Comparison of ENCODE assay signal across 25 cellular contexts in the genomic region with DNA sequence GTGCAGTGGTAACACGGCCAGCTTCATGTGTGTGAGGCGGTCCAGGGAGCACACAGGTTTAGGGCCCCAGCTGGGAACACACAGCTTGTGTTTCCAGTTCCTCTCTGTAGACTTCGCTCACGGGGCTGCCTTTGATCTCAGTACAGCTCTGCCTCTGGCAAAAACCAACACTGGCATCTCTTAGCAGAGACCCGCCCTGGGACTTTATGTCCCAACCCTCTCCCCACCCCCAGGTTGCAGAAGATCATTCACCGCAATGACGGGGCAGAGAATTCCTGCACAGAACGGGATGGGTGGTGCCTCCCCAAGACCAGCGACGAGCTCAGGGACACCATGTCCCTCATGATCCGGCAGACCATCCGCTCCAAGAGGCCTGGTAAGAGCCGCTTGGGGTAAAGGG. TPM values are rescaled to one million over a fixed set of nuclear protein-coding genes. Genes with fewer than 3 reads are reported as not detected.
DNase-seq lines count a peak whose midpoint lies in the region; ATAC-seq and TF ChIP-seq lines count a peak whose summit lies in the region.
"Had no signal": no experiment of that assay in that cellular context is flagged by ENCODE, and none has a peak within 500 bp of the region (broad histone marks: within the 10 kb centered on the region; RNA-seq: fewer than 3 reads in every experiment).

No MANE protein-coding gene starts in this region.

- DNase-seq in left ventricle myocardium inferior (no peak), right cardiac atrium (no peak), type B pancreatic cell (ENCODE audit: extremely low spot score, unreplicated experiment) (no peak), PC-3 (no peak), neural progenitor cell (ENCODE audit: low spot score) (no peak), Ammon's horn (ENCODE audit: low spot score) (no peak)
- peak; percentile 51 for DNase-seq in Jurkat, Clone E6-1 (ENCODE audit: low read depth, low spot score)
- DNase-seq: activated CD4-positive, alpha-beta T cell treated with anti-CD3 and anti-CD28 coated beads for 4 hours; DMS79 treated with DMSO at 0.1 percent for 48 hours; effector CD4-positive, alpha-beta T cell; islet precursor cell; lower lobe of right lung; NCI-H1048; NCI-H187 treated with DMSO at 0.1 percent for 48 hours; NCI-H69; occipital lobe; spleen; stimulated activated CD4-positive, alpha-beta T cell treated with anti-CD3 and anti-CD28 coated beads, Interleukin-4, amount 100 ng/mL, for 24 hours; tibial artery had no signal

- H3K4me3 ChIP-seq in left ventricle myocardium inferior (no peak overlapping the region), right cardiac atrium (ENCODE audit: low read length) (no peak overlapping the region), PC-3 (ENCODE audit: low read length) (no peak overlapping the region), neural progenitor cell (no peak overlapping the region)
- H3K4me3 ChIP-seq in Jurkat, Clone E6-1 (ENCODE audit: low read length): no peak overlapping the region
- H3K4me3 ChIP-seq: gastroesophageal sphincter, GM12878, lower lobe of right lung, spleen, tibial artery had no signal

- H3K36me3 ChIP-seq in left ventricle myocardium inferior: peaks cover 61% of the 10 kb centered on the region
- H3K36me3 ChIP-seq in PC-3 (ENCODE audit: low read depth, low read length): peaks cover 3% of the 10 kb centered on the region; the same call in 1 of the 2 replicates
- H3K36me3 ChIP-seq in neural progenitor cell: no peaks in the 10 kb centered on the region

- no peak overlapping the region for H2AFZ ChIP-seq in PC-3 (ENCODE audit: low read length)
- no peak overlapping the region for H2AFZ ChIP-seq in neural progenitor cell (replicated peaks)

- H4K20me1 ChIP-seq in PC-3 (ENCODE audit: low read length): no peaks in the 10 kb centered on the region
- H4K20me1 ChIP-seq in neural progenitor cell (ENCODE audit: low read depth): no peaks in the 10 kb centered on the region

- H3K79me2 ChIP-seq in PC-3 (ENCODE audit: low read length): no peaks in the 10 kb centered on the region
- no peaks in the 10 kb centered on the region for H3K79me2 ChIP-seq in neural progenitor cell (ENCODE audit: low read depth)

- H3K27me3 ChIP-seq in left ventricle myocardium inferior (ENCODE audit: low read depth) (no peaks in the 10 kb centered on the region), right cardiac atrium (ENCODE audit: control insufficient read depth, insufficient read depth) (no peaks in the 10 kb centered on the region), PC-3 (ENCODE audit: low read length) (no peaks in the 10 kb centered on the region), neural progenitor cell (no peaks in the 10 kb centered on the region)
- H3K27me3 ChIP-seq: gastroesophageal sphincter, spleen, tibial artery had no signal

- H3K4me2 ChIP-seq in PC-3 (ENCODE audit: low read length): no peak overlapping the region
- no peak overlapping the region for H3K4me2 ChIP-seq in neural progenitor cell
- H3K4me2 ChIP-seq: KMS-11 had no signal

- H3K27me3 Mint-ChIP-seq in type B pancreatic cell (no peaks in the 10 kb centered on the region), neural progenitor cell (ENCODE audit: insufficient read depth, low read depth) (peaks cover 4% of the 10 kb centered on the region)

- WGBS in right cardiac atrium: 91% methylated on average over 13 of the region's 13 CpGs

- ATAC-seq in right cardiac atrium (no peak), esophagus mucosa (peak; percentile 76), PC-3 (no peak)
- ATAC-seq: gastroesophageal sphincter; GM12878; lower lobe of right lung; SK-N-SH treated with all-trans-retinoic acid at 6 μM for 48 hours; stimulated activated naive CD8-positive, alpha-beta T cell treated with anti-CD3 and anti-CD28 coated beads, Interleukin-15, Interleukin-2, amounts not matched to agents 100 U/mL and 50 U/mL, for 24 hours had no signal

- H3K9me3 ChIP-seq in left ventricle myocardium inferior (replicated peaks) (no peaks in the 10 kb centered on the region), right cardiac atrium (ENCODE audit: control insufficient read depth, low read length) (no peaks in the 10 kb centered on the region), PC-3 (ENCODE audit: low read length) (no peaks in the 10 kb centered on the region), neural progenitor cell (ENCODE audit: low read depth) (no peaks in the 10 kb centered on the region)
- H3K9me3 ChIP-seq: gastroesophageal sphincter, lower lobe of right lung, spleen, tibial artery had no signal

- H3K4me3 Mint-ChIP-seq in type B pancreatic cell: no peak overlapping the region
- no peak overlapping the region for H3K4me3 Mint-ChIP-seq in neural progenitor cell

- peak overlapping the region; percentile 16 for H3K27ac Mint-ChIP-seq in type B pancreatic cell
- no peak overlapping the region for H3K27ac Mint-ChIP-seq in neural progenitor cell

- peaks cover 79% of the 10 kb centered on the region for H3K4me1 ChIP-seq in left ventricle myocardium inferior
- H3K4me1 ChIP-seq in right cardiac atrium (ENCODE audit: control insufficient read depth, insufficient read depth, low read length): peaks cover 3% of the 10 kb centered on the region
- no peaks in the 10 kb centered on the region for H3K4me1 ChIP-seq in PC-3 (ENCODE audit: insufficient read depth, low read length)
- peaks cover 19% of the 10 kb centered on the region for H3K4me1 ChIP-seq in neural progenitor cell
- H3K4me1 ChIP-seq: gastroesophageal sphincter had no signal

- H3K9me2 ChIP-seq in PC-3 (replicated peaks; ENCODE audit: low read length): no peaks in the 10 kb centered on the region

- H3F3A ChIP-seq in PC-3 (ENCODE audit: low read length, unreplicated experiment) (no peaks in the 10 kb centered on the region), neural progenitor cell (ENCODE audit: low read depth) (peaks cover 20% of the 10 kb centered on the region)

- no TSS peak for BruUV-seq in PC-3 (replicated peaks; lab: Mats Ljungman, UMichigan)

- H3K9me3 Mint-ChIP-seq in type B pancreatic cell (no peaks in the 10 kb centered on the region), neural progenitor cell (no peaks in the 10 kb centered on the region)

- POLR2A ChIA-PET in PC-3 (lab: Charles Lee; ENCODE audit: unreplicated experiment): no interaction called here

- H3K36me3 Mint-ChIP-seq in type B pancreatic cell (peaks cover 12% of the 10 kb centered on the region), neural progenitor cell (peaks cover 23% of the 10 kb centered on the region)

- TF ChIP-seq CTCF in left ventricle myocardium inferior (IDR thresholded peaks at IDR 0.05; ENCODE audit: borderline replicate concordance) (no peak), type B pancreatic cell (conservative IDR thresholded peaks at IDR 0.05) (no peak), PC-3 (conservative IDR thresholded peaks at IDR 0.05; ENCODE audit: low read depth, low read length) (no peak), neural progenitor cell (IDR thresholded peaks at IDR 0.05) (no peak)

- H3K9ac ChIP-seq in PC-3 (ENCODE audit: low read length) (no peak overlapping the region), neural progenitor cell (no peak overlapping the region)
- H3K9ac ChIP-seq: KMS-11 had no signal

- CTCF ChIA-PET in PC-3 (lab: Charles Lee): no interaction called here

- peaks cover 10% of the 10 kb centered on the region for H3K4me1 Mint-ChIP-seq in type B pancreatic cell (ENCODE audit: unreplicated experiment)
- peaks cover 16% of the 10 kb centered on the region for H3K4me1 Mint-ChIP-seq in neural progenitor cell

- intact Hi-C loops in left ventricle myocardium inferior (cut with micrococcal nuclease) (no loop called here), right cardiac atrium (cut with DNase I) (loop anchor here in 1 of 4 donors (10.0 kb wide), 1 partner anchor 88 kb away; no protein-coding TSS in a partner anchor), PC-3 (cut with micrococcal nuclease) (no loop called here)

- H3K27ac ChIP-seq in left ventricle myocardium inferior (replicated peaks) (peak overlapping the region; percentile 96), right cardiac atrium (ENCODE audit: low read length) (no peak overlapping the region), PC-3 (ENCODE audit: low read length) (no peak overlapping the region), neural progenitor cell (no peak overlapping the region)
- H3K27ac ChIP-seq: gastroesophageal sphincter, KMS-11, lower lobe of right lung, tibial artery had no signal

RNA-seq across cellular contexts. Expression of a gene that starts 5.2 kb away (rescaled TPM):
- 1.9 TPM for total RNA-seq in left ventricle myocardium inferior
- 1 to 10 TPM; 2.9 to 9.7 (median 5.2) TPM for total RNA-seq in right cardiac atrium
- polyA plus RNA-seq in right cardiac atrium: 2.8 TPM
- polyA plus RNA-seq in Jurkat, Clone E6-1 (2012; ENCODE audit: insufficient read depth, insufficient read length): 1.9 TPM
- total RNA-seq in esophagus mucosa: 2.4 TPM
- 4.5 and 4.9 TPM in 2 replicates for total RNA-seq in type B pancreatic cell (ENCODE audit: low replicate concordance)
- 0.46 and 0.47 TPM in 2 replicates for total RNA-seq in PC-3 (2014; rRNA removed)
- 1.0 and 2.2 TPM in 2 replicates for total RNA-seq in neural progenitor cell (ENCODE audit: low replicate concordance)
- total RNA-seq: occipital lobe had no signal

RNA-seq across cellular contexts. Expression of a gene that starts 25.7 kb away (rescaled TPM):
- total RNA-seq in left ventricle myocardium inferior: 36.0 TPM
- 10 to 100 TPM; 28.9 to 41.1 (median 32.4) TPM for total RNA-seq in right cardiac atrium
- 39.2 TPM for polyA plus RNA-seq in right cardiac atrium
- 79.8 TPM for polyA plus RNA-seq in Jurkat, Clone E6-1 (2012; ENCODE audit: insufficient read depth, insufficient read length)
- total RNA-seq in esophagus mucosa: 33.6 TPM
- 64.3 and 83.6 TPM in 2 replicates for total RNA-seq in type B pancreatic cell (ENCODE audit: low replicate concordance)
- 78.5 and 98.3 TPM in 2 replicates for total RNA-seq in PC-3 (2014; rRNA removed)
- 77.9 and 119 TPM in 2 replicates for total RNA-seq in neural progenitor cell (ENCODE audit: low replicate concordance)
